In the genomic region with DNA sequence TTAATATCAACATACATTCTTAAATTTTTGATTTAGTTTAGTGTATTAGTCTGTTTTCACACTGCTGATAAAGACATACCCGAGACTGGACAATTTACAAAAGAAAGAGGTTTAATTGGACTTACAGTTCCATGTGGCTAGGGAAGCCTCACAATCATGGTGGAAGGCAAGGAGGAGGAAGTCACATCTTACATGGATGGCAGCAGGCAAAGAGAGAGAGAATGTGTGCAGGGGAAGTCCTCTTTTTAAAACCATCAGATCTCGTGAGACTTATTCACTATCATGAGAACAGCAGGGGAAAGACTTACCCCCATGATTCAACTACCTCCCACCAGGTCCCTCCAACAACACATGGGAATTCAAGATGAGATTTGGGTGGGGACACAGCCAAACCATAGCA, we compare ENCODE assay signal across 2 cellular contexts. TPM values are rescaled to one million over a fixed set of nuclear protein-coding genes. Genes with fewer than 3 reads are reported as not detected.
"Had no signal": no experiment of that assay in that cellular context is flagged by ENCODE, and none has a peak within 500 bp of the region (broad histone marks: within the 10 kb centered on the region; RNA-seq: fewer than 3 reads in every experiment).

No MANE protein-coding gene starts in this region.

RNA-seq across cellular contexts. Expression of a gene that starts 56.5 kb away (rescaled TPM):
- total RNA-seq: OCI-LY7, SJCRH30 had no signal
